15 cellular contexts compared by ENCODE assay signal in the genomic region with DNA sequence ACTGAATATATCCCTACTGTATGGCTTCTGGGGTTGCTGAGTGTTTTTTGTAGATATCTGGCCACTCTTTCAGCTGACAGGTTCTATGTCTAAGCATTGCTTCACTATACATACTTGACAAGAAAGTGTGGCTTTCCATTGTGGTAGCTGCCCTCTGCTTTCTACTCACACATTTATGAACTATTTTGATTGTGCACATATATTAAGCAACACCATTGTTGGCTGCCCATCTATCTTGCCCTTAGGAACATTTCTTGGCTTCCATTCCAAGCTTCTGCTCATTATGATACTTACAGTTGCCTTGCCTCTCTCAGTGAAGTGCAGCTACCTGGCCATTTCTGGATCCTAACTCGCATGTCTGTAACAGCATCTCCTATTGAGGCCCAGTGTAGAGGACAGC.
"Had no signal": no experiment of that assay in that cellular context is flagged by ENCODE, and none has a peak within 500 bp of the region (broad histone marks: within the 10 kb centered on the region; RNA-seq: fewer than 3 reads in every experiment).

No MANE protein-coding gene starts in this region.

- FAIRE-seq: pancreas, urothelium cell line had no signal

- H3K9me3 ChIP-seq: pancreas, suprapubic skin, thyroid gland had no signal

- H3K4me1 ChIP-seq: pancreas, suprapubic skin, thyroid gland had no signal

- H3K27me3 ChIP-seq: pancreas, suprapubic skin, thyroid gland had no signal

- H3K4me2 ChIP-seq: smooth muscle cell had no signal

- DNase-seq: effector CD4-positive, alpha-beta T cell; hippocampal formation; kidney glomerular epithelial cell; naive B cell; occipital lobe; pancreas; right cardiac atrium; stimulated activated CD4-positive, alpha-beta T cell treated with anti-CD3 and anti-CD28 coated beads, Interleukin-2, amount 100 ng/mL, for 48 hours; stimulated activated naive CD8-positive, alpha-beta T cell treated with anti-CD3 and anti-CD28 coated beads, Interleukin-15, Interleukin-2, amounts not matched to agents 100 U/mL and 50 U/mL, for 24 hours; thyroid gland had no signal

- H3K4me3 ChIP-seq: coronary artery, pancreas, smooth muscle cell, suprapubic skin, thyroid gland had no signal

- ATAC-seq: stimulated activated effector memory CD8-positive, alpha-beta T cell treated with anti-CD3 and anti-CD28 coated beads, Interleukin-12 subunit alpha, Interleukin-12 subunit beta, amount 100 ng/mL, for 72 hours; stimulated activated naive CD8-positive, alpha-beta T cell treated with anti-CD3 and anti-CD28 coated beads, Interleukin-15, Interleukin-2, amounts not matched to agents 100 U/mL and 50 U/mL, for 24 hours had no signal

- H3K27ac ChIP-seq: coronary artery, pancreas, suprapubic skin, thyroid gland had no signal

- H3K36me3 ChIP-seq: pancreas, suprapubic skin, thyroid gland had no signal
